35 cellular contexts compared by ENCODE assay signal in genomic region chr6:1487239-1487638, GRCh38.
"Had no signal": no experiment of that assay in that cellular context is flagged by ENCODE, and none has a peak within 500 bp of the region (broad histone marks: within the 10 kb centered on the region; RNA-seq: fewer than 3 reads in every experiment).

No MANE protein-coding gene starts in this region.

- H3K4me3 Mint-ChIP-seq: activated B cell treated with CpG ODN at 0.5 μM for 24 hours; activated CD4-positive, alpha-beta memory T cell treated with anti-CD3 and anti-CD28 coated beads for 36 hours; activated CD4-positive, alpha-beta T cell treated with anti-CD3 and anti-CD28 coated beads, Interleukin-2, amount 10 ng/mL, durations not matched to agents 24 days and 14 days; activated CD8-positive, alpha-beta T cell treated with anti-CD3 and anti-CD28 coated beads for 36 hours; activated naive CD4-positive, alpha-beta T cell treated with anti-CD3 and anti-CD28 coated beads for 36 hours; activated naive CD8-positive, alpha-beta T cell treated with anti-CD3 and anti-CD28 coated beads for 36 hours; activated T-cell treated with anti-CD3 and anti-CD28 coated beads, Interleukin-2, amount 50 U/mL, for 4 hours; activated T-cell treated with anti-CD3 and anti-CD28 coated beads, Interleukin-2, amount 50 U/mL, for 72 hours; activated T-helper 1 cell treated with anti-CD3 and anti-CD28 coated beads, Interleukin-12 subunit alpha, Interleukin-12 subunit beta, Interleukin-2, Interleukin-4 antibody, amounts not matched to agents 30 ng/mL and 10 ng/mL and 1 ng/mL, durations not matched to agents 14 hours and 24 hours and 36 hours; activated T-helper 17 cell treated with anti-CD3 and anti-CD28 coated beads, Interleukin-2, amount 50 U/mL, for 72 hours; T-helper 1 cell treated with Interleukin-12 subunit alpha and Interleukin-12 subunit beta and Interleukin-4 antibody, amounts not matched to agents 30 μg/mL and 1 μg/mL, for 36 hours; T-helper 2 cell treated with Interferon-gamma antibody and Interleukin-4, amounts not matched to agents 5 μg/mL and 100 μg/mL, for 36 hours had no signal

- H3K27ac Mint-ChIP-seq: activated B cell treated with CpG ODN at 0.5 μM for 24 hours; activated CD4-positive, alpha-beta memory T cell treated with anti-CD3 and anti-CD28 coated beads for 36 hours; activated CD4-positive, alpha-beta T cell treated with anti-CD3 and anti-CD28 coated beads, Interleukin-2, amount 10 ng/mL, durations not matched to agents 24 days and 14 days; activated CD8-positive, alpha-beta T cell treated with anti-CD3 and anti-CD28 coated beads for 36 hours; activated naive CD4-positive, alpha-beta T cell treated with anti-CD3 and anti-CD28 coated beads for 36 hours; activated naive CD4-positive, alpha-beta T cell treated with anti-CD3 and anti-CD28 coated beads, Interleukin-2, amount 50 U/mL, for 72 hours; activated naive CD8-positive, alpha-beta T cell treated with anti-CD3 and anti-CD28 coated beads for 36 hours; activated T-cell treated with anti-CD3 and anti-CD28 coated beads, Interleukin-2, amount 50 U/mL, for 72 hours; activated T-helper 17 cell treated with anti-CD3 and anti-CD28 coated beads, Interleukin-2, amount 50 U/mL, for 72 hours; T-helper 1 cell treated with Interleukin-12 subunit alpha and Interleukin-12 subunit beta and Interleukin-4 antibody, amounts not matched to agents 30 μg/mL and 1 μg/mL, for 36 hours; T-helper 2 cell treated with Interferon-gamma antibody and Interleukin-4, amounts not matched to agents 5 μg/mL and 100 μg/mL, for 36 hours had no signal

- H3K4me3 ChIP-seq: adrenal gland, body of pancreas, breast epithelium had no signal

- H3K9me3 ChIP-seq: adrenal gland, body of pancreas, breast epithelium had no signal

- H3K4me1 ChIP-seq: adrenal gland, body of pancreas, breast epithelium had no signal

- H3K36me3 ChIP-seq: adrenal gland, brain microvascular endothelial cell, breast epithelium had no signal

- H3K27me3 Mint-ChIP-seq: activated B cell treated with CpG ODN at 0.5 μM for 24 hours had no signal

- H3K4me1 Mint-ChIP-seq: activated CD4-positive, alpha-beta T cell treated with anti-CD3 and anti-CD28 coated beads, Interleukin-2, amount 10 ng/mL, durations not matched to agents 24 days and 14 days; activated naive CD8-positive, alpha-beta T cell treated with anti-CD3 and anti-CD28 coated beads for 36 hours; activated T-helper 17 cell treated with anti-CD3 and anti-CD28 coated beads, Interleukin-2, amount 50 U/mL, for 72 hours had no signal

- ATAC-seq: activated CD8-positive, alpha-beta T cell treated with anti-CD3 and anti-CD28 coated beads for 36 hours; activated naive CD4-positive, alpha-beta T cell treated with anti-CD3 and anti-CD28 coated beads, Interleukin-2, amount 50 U/mL, for 72 hours; activated T-cell treated with anti-CD3 and anti-CD28 coated beads, Interleukin-2, amount 50 U/mL, for 4 hours; activated T-cell treated with anti-CD3 and anti-CD28 coated beads, Interleukin-2, amount 50 U/mL, for 72 hours; activated T-helper 17 cell treated with anti-CD3 and anti-CD28 coated beads, Interleukin-2, amount 50 U/mL, for 72 hours; body of pancreas had no signal

- H3K27ac ChIP-seq: adrenal gland, body of pancreas, brain microvascular endothelial cell, breast epithelium, VCaP had no signal

- H3K27me3 ChIP-seq: adrenal gland, body of pancreas, brain microvascular endothelial cell, breast epithelium had no signal

- H3K36me3 Mint-ChIP-seq: activated CD4-positive, alpha-beta memory T cell treated with anti-CD3 and anti-CD28 coated beads for 36 hours; activated naive CD4-positive, alpha-beta T cell treated with anti-CD3 and anti-CD28 coated beads, Interleukin-2, amount 50 U/mL, for 72 hours; activated naive CD8-positive, alpha-beta T cell treated with anti-CD3 and anti-CD28 coated beads for 36 hours had no signal

- DNase-seq: activated B cell treated with CpG ODN at 0.5 μM for 24 hours; activated CD4-positive, alpha-beta memory T cell treated with anti-CD3 and anti-CD28 coated beads for 36 hours; activated CD4-positive, alpha-beta T cell treated with anti-CD3 and anti-CD28 coated beads for 4 hours; activated CD4-positive, alpha-beta T cell treated with anti-CD3 and anti-CD28 coated beads, Interleukin-2, amount 10 ng/mL, durations not matched to agents 24 days and 14 days; activated CD4-positive, alpha-beta T cell treated with anti-CD3 and anti-CD28 coated beads, Interleukin-2, amount 50 U/mL, for 1 hour; activated CD4-positive, alpha-beta T cell treated with anti-CD3 and anti-CD28 coated beads, Interleukin-2, amount 50 U/mL, for 4 hours; activated CD4-positive, CD25-positive, alpha-beta regulatory T cell treated with anti-CD3 and anti-CD28 coated beads, Interleukin-2, amount 50 U/mL, for 72 hours; activated CD8-positive, alpha-beta memory T cell treated with anti-CD3 and anti-CD28 coated beads, Interleukin-2, amount 50 U/mL, for 4 hours; activated CD8-positive, alpha-beta T cell treated with anti-CD3 and anti-CD28 coated beads for 36 hours; activated effector memory CD4-positive, alpha-beta T cell treated with anti-CD3 and anti-CD28 coated beads, Interleukin-2, amount 50 U/mL, for 16 hours; activated gamma-delta T cell treated with Interleukin-2 at 50 U/mL for 16 hours; activated naive CD4-positive, alpha-beta T cell; activated naive CD4-positive, alpha-beta T cell treated with anti-CD3 and anti-CD28 coated beads for 36 hours; activated naive CD4-positive, alpha-beta T cell treated with anti-CD3 and anti-CD28 coated beads, Interleukin-2, amount 50 U/mL, for 16 hours; activated naive CD8-positive, alpha-beta T cell treated with anti-CD3 and anti-CD28 coated beads for 36 hours; activated T-cell treated with anti-CD3 and anti-CD28 coated beads for 4 hours; activated T-cell treated with anti-CD3 and anti-CD28 coated beads, Interleukin-2, amount 50 U/mL, for 1 hour; activated T-cell treated with anti-CD3 and anti-CD28 coated beads, Interleukin-2, amount 50 U/mL, for 4 hours; activated T-cell treated with anti-CD3 and anti-CD28 coated beads, Interleukin-2, amount 50 U/mL, for 72 hours; adrenal gland; amniotic stem cell; aorta; body of pancreas; brain microvascular endothelial cell; central memory CD4-positive, alpha-beta T cell; T-helper 1 cell; T-helper 2 cell; T-helper 9 cell had no signal

- H3K9me3 Mint-ChIP-seq: activated B cell treated with CpG ODN at 0.5 μM for 24 hours; activated CD4-positive, alpha-beta memory T cell treated with anti-CD3 and anti-CD28 coated beads for 36 hours; activated CD4-positive, alpha-beta T cell treated with anti-CD3 and anti-CD28 coated beads, Interleukin-2, amount 10 ng/mL, durations not matched to agents 24 days and 14 days; activated CD8-positive, alpha-beta T cell treated with anti-CD3 and anti-CD28 coated beads for 36 hours; activated naive CD4-positive, alpha-beta T cell treated with anti-CD3 and anti-CD28 coated beads for 36 hours; activated naive CD4-positive, alpha-beta T cell treated with anti-CD3 and anti-CD28 coated beads, Interleukin-2, amount 50 U/mL, for 72 hours; activated naive CD8-positive, alpha-beta T cell treated with anti-CD3 and anti-CD28 coated beads for 36 hours; activated T-cell treated with anti-CD3 and anti-CD28 coated beads, Interleukin-2, amount 50 U/mL, for 4 hours; activated T-cell treated with anti-CD3 and anti-CD28 coated beads, Interleukin-2, amount 50 U/mL, for 72 hours; activated T-helper 1 cell treated with anti-CD3 and anti-CD28 coated beads, Interleukin-12 subunit alpha, Interleukin-12 subunit beta, Interleukin-2, Interleukin-4 antibody, amounts not matched to agents 30 ng/mL and 10 ng/mL and 1 ng/mL, durations not matched to agents 14 hours and 24 hours and 36 hours; activated T-helper 17 cell treated with anti-CD3 and anti-CD28 coated beads, Interleukin-2, amount 50 U/mL, for 72 hours; T-helper 1 cell treated with Interleukin-12 subunit alpha and Interleukin-12 subunit beta and Interleukin-4 antibody, amounts not matched to agents 30 μg/mL and 1 μg/mL, for 36 hours; T-helper 2 cell treated with Interferon-gamma antibody and Interleukin-4, amounts not matched to agents 5 μg/mL and 100 μg/mL, for 36 hours had no signal
